In the genomic region with DNA sequence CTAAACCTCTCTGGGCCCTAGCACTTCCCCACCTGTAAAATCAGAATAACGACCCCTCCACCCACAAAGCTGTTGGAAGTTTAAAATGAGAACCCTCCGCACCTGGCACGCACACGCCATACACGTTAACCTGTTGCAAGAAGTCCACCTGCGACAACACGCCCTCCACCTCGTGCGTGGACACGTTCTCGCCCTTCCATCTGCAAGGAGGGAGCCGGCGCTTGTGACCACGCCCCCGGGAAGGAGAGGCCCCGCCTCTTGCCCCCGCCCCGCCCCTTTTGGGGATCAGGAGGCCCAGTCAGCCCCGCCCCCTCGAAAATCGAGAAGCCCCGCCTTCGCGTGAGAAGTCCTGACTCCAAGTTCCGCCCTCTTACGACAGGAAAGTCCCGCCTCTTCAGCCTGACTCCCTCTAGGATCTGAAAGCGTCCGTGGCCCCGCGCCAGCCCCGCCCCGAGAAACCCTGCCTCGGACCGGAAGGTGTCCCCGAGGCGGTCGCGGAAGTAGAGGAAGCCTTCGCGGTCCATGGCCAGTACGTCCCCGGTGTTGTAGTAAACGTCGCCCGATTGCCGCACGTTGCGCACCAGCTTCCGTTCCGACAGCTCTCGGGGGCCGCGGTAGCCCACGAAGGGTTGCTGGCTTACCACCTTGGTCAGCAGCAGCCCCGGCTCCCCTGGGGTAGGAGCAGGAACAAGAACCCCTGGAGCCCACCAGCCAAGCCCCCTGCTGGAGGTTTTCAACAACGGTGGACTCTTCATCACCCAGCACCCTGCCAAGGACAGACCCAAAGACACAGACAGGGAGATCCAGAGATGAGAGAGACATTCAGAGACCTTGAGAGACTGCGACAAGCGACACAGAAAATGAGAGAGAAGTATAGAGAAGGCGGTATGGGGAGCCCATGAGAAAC, we compare ENCODE assay signal across 8 cellular contexts. TPM values are rescaled to one million over a fixed set of nuclear protein-coding genes. Genes with fewer than 3 reads are reported as not detected.
DNase-seq lines count a peak whose midpoint lies in the region; ATAC-seq and TF ChIP-seq lines count a peak whose summit lies in the region.

No MANE protein-coding gene starts in this region.

- no peak overlapping the region for H3K56ac ChIP-seq in H9 (ENCODE audit: insufficient read length, low read depth, low read length)

- H2AFZ ChIP-seq in H9 (ENCODE audit: low read length) = peak overlapping the region; percentile 54
- H2AFZ ChIP-seq in neural progenitor cell (replicated peaks) = peak overlapping the region; percentile 88

- H4K91ac ChIP-seq in H9 (ENCODE audit: insufficient read length, low read depth, low read length) = no peak overlapping the region

- no CpG with 5 or more reads among the region's 60 CpGs for WGBS in H9 (ENCODE audit: extremely low coverage, insufficient read length, low lambda C conversion rate)

- H4K20me1 ChIP-seq in H9 (ENCODE audit: control insufficient read depth, insufficient read depth, insufficient read length) (no peaks in the 10 kb centered on the region), neural progenitor cell (ENCODE audit: low read depth) (no peaks in the 10 kb centered on the region)

- no peak overlapping the region for H4K8ac ChIP-seq in H9 (replicated peaks; ENCODE audit: insufficient read length, low read depth, low read length)

- H3K23ac ChIP-seq in H9 (ENCODE audit: insufficient read length, low read depth, low read length) = no peak overlapping the region

- peak overlapping the region; percentile 86 to 99 for H3K4me3 Mint-ChIP-seq in H9
- H3K4me3 Mint-ChIP-seq in neural progenitor cell = peak overlapping the region; percentile 84

- no peak overlapping the region for H2BK15ac ChIP-seq in H9 (ENCODE audit: low read depth, low read length)

- H3K9me3 Mint-ChIP-seq in H9 (peaks cover 0 to 3% of the 10 kb centered on the region in 2 experiments; a peak in 1 of 5 replicates), neural progenitor cell (peaks cover 6% of the 10 kb centered on the region)

- TF ChIP-seq CTCF in H9 (conservative IDR thresholded peaks at IDR 0.05) (peak; percentile 49), foreskin keratinocyte (conservative IDR thresholded peaks at IDR 0.05) (peak; percentile 39), neural progenitor cell (IDR thresholded peaks at IDR 0.05) (peak; percentile 50)

- H3K4me3 ChIP-seq in MG63 = peak overlapping the region; percentile 60
- peak overlapping the region; percentile 68 for H3K4me3 ChIP-seq in neural progenitor cell
- H3K4me3 ChIP-seq in stomach smooth muscle (ENCODE audit: low read length in 2 of 2) = peak overlapping the region; percentile 84 to 92

- H3K27ac ChIP-seq in H9 (ENCODE audit: insufficient read length, low read depth, low read length) = peak overlapping the region; percentile 31
- H3K27ac ChIP-seq in foreskin keratinocyte = peak overlapping the region; percentile 29
- H3K27ac ChIP-seq in neural progenitor cell = peak overlapping the region; percentile 60
- H3K27ac ChIP-seq in stomach smooth muscle (ENCODE audit: low read length) = peak overlapping the region; percentile 76

- H3K36me3 Mint-ChIP-seq in H9 (ENCODE audit: insufficient read depth in 1 of 3, low read depth in 3 of 3) (no peaks in the 10 kb centered on the region; a peak in 1 of 7 replicates), neural progenitor cell (no peaks in the 10 kb centered on the region)

- H3K4ac ChIP-seq in H9 (ENCODE audit: low read depth, low read length) = no peak overlapping the region

- peak overlapping the region; percentile 99 for H3K4me2 ChIP-seq in H9 (ENCODE audit: insufficient read depth, insufficient read length, low read length)
- H3K4me2 ChIP-seq in neural progenitor cell = peak overlapping the region; percentile 98

- no peaks in the 10 kb centered on the region for H3K27me3 ChIP-seq in H9 (ENCODE audit: insufficient read depth, low read length)
- H3K27me3 ChIP-seq in MG63 = no peaks in the 10 kb centered on the region
- H3K27me3 ChIP-seq in foreskin keratinocyte = no peaks in the 10 kb centered on the region
- H3K27me3 ChIP-seq in neural progenitor cell = no peaks in the 10 kb centered on the region
- no peaks in the 10 kb centered on the region for H3K27me3 ChIP-seq in stomach smooth muscle (ENCODE audit: control insufficient read depth in 1 of 2, insufficient read depth in 2 of 2, low read length in 2 of 2)

- H3K4me1 ChIP-seq in H9 (ENCODE audit: insufficient read depth, low read length) (peaks cover 6% of the 10 kb centered on the region; the same call in 1 of the 2 replicates), foreskin keratinocyte (no peaks in the 10 kb centered on the region), neural progenitor cell (peaks cover 4% of the 10 kb centered on the region), stomach smooth muscle (ENCODE audit: control insufficient read depth, insufficient read depth, low read length) (peaks cover 23% of the 10 kb centered on the region)

- no peak overlapping the region for H2BK5ac ChIP-seq in H9 (ENCODE audit: insufficient read length, low read length)

- H3K27me3 Mint-ChIP-seq in H9 (ENCODE audit: low read depth) (peaks cover 4% of the 10 kb centered on the region), neural progenitor cell (ENCODE audit: insufficient read depth, low read depth) (peaks cover 7% of the 10 kb centered on the region)

- peak overlapping the region; percentile 1 to 78 (median 77); a peak in 6 of 7 replicates for H3K27ac Mint-ChIP-seq in H9
- peak overlapping the region; percentile 1 for H3K27ac Mint-ChIP-seq in neural progenitor cell

- H3F3A ChIP-seq in neural progenitor cell (ENCODE audit: low read depth) = peaks cover 6% of the 10 kb centered on the region

- H3K9me3 ChIP-seq in H9 (ENCODE audit: control insufficient read depth, low read depth, low read length) (no peaks in the 10 kb centered on the region), MG63 (no peaks in the 10 kb centered on the region), neural progenitor cell (ENCODE audit: low read depth) (no peaks in the 10 kb centered on the region), stomach smooth muscle (ENCODE audit: control insufficient read depth in 2 of 2, low read length in 2 of 2) (no peaks in the 10 kb centered on the region)

- peaks cover 9 to 12% of the 10 kb centered on the region in 2 experiments for H3K4me1 Mint-ChIP-seq in H9
- H3K4me1 Mint-ChIP-seq in neural progenitor cell = peaks cover 11% of the 10 kb centered on the region

- H2BK20ac ChIP-seq in H9 (ENCODE audit: low read depth, low read length, poor library complexity, severe bottlenecking) = no peak overlapping the region

- peak overlapping the region; percentile 83 for H3K9ac ChIP-seq in H9 (ENCODE audit: extremely low read depth, insufficient read length, low read length)
- H3K9ac ChIP-seq in neural progenitor cell = peak overlapping the region; percentile 65
- peak overlapping the region; percentile 85 to 87 for H3K9ac ChIP-seq in stomach smooth muscle (ENCODE audit: low read length in 2 of 2)

- ATAC-seq in foreskin keratinocyte = peak; percentile 96

- no peak overlapping the region for H2BK120ac ChIP-seq in H9 (ENCODE audit: low read depth, low read length, poor library complexity, severe bottlenecking)

- H3K36me3 ChIP-seq in MG63 (no peaks in the 10 kb centered on the region), neural progenitor cell (no peaks in the 10 kb centered on the region), stomach smooth muscle (ENCODE audit: control insufficient read depth in 2 of 2, insufficient read depth in 2 of 2, low read length in 2 of 2) (no peaks in the 10 kb centered on the region)

- no peaks in the 10 kb centered on the region for H3K79me1 ChIP-seq in H9 (ENCODE audit: insufficient read depth, low read depth, low read length, poor library complexity, severe bottlenecking)

- H3K79me2 ChIP-seq in H9 (ENCODE audit: insufficient read depth, low read length) (no peaks in the 10 kb centered on the region), neural progenitor cell (ENCODE audit: low read depth) (peaks cover 6% of the 10 kb centered on the region)

- no peak overlapping the region for H4K5ac ChIP-seq in H9 (ENCODE audit: insufficient read length, low read depth, low read length)

- no peak overlapping the region for H3K18ac ChIP-seq in H9 (ENCODE audit: insufficient read length, low read depth, low read length)

- H3T11ph ChIP-seq in H9 (ENCODE audit: low read length) = no peak overlapping the region

- peaks cover 14% of the 10 kb centered on the region for H3K23me2 ChIP-seq in H9 (ENCODE audit: insufficient read length, low read depth, low read length, poor library complexity, severe bottlenecking)

- H2AK5ac ChIP-seq in H9 (ENCODE audit: insufficient read length, low read length) = no peak overlapping the region

- DNase-seq in GDM1 (lab: John Stamatoyannopoulos, UW) = peak; percentile 97
- peak; percentile 100 for DNase-seq in H9
- peak; percentile 100 for DNase-seq in MG63
- DNase-seq in SHP77 (lab: John Stamatoyannopoulos, UW) = peak; percentile 99
- peak; percentile 93 for DNase-seq in activated gamma-delta T cell treated with anti-CD3 and anti-CD28 coated beads, Interleukin-2, amount 50 U/mL, for 16 hours (ENCODE audit: low read depth)
- DNase-seq in foreskin keratinocyte = peak; percentile 95 to 96
- peak; percentile 100 for DNase-seq in neural progenitor cell (ENCODE audit: low spot score)

- H2BK12ac ChIP-seq in H9 (ENCODE audit: insufficient read length, low read depth, low read length) = no peak overlapping the region

- peak overlapping the region; percentile 34; the same call in 1 of the 2 replicates for H3K14ac ChIP-seq in H9 (ENCODE audit: insufficient read depth, low read length)

RNA-seq across cellular contexts. Expression of a gene that starts 12.5 kb away (rescaled TPM):
- total RNA-seq in H9 (2021) (16.7 and 17.1 TPM in 2 replicates), foreskin keratinocyte (17.7 and 19.0 TPM in 2 replicates), neural progenitor cell (ENCODE audit: low replicate concordance) (11.2 and 17.1 TPM in 2 replicates)
- total RNA-seq in MG63 (2014; rRNA removed; shearing (Covaris generic); ENCODE audit: low replicate concordance) = 5.5 and 13.0 TPM in 2 replicates
- polyA plus RNA-seq in foreskin keratinocyte = 24.0 and 28.0 TPM in 2 replicates

RNA-seq across cellular contexts. Expression of a gene that starts 20.3 kb away (rescaled TPM):
- total RNA-seq in H9 (2021) (18.7 and 18.8 TPM in 2 replicates), foreskin keratinocyte (10.0 and 11.0 TPM in 2 replicates), neural progenitor cell (ENCODE audit: low replicate concordance) (2.2 and 12.8 TPM in 2 replicates)
- total RNA-seq in MG63 (2014; rRNA removed; shearing (Covaris generic); ENCODE audit: low replicate concordance) = 8.3 and 24.7 TPM in 2 replicates
- polyA plus RNA-seq in foreskin keratinocyte = 14.7 and 16.5 TPM in 2 replicates

RNA-seq across cellular contexts. Expression of a gene that starts 23.1 kb away (rescaled TPM):
- total RNA-seq in H9 (2021) = 7.6 and 8.4 TPM in 2 replicates
- total RNA-seq in MG63 (2014; rRNA removed; shearing (Covaris generic); ENCODE audit: low replicate concordance) = 18.4 and 23.5 TPM in 2 replicates
- 5.1 and 5.7 TPM in 2 replicates for total RNA-seq in foreskin keratinocyte
- 4.9 and 5.6 TPM in 2 replicates for polyA plus RNA-seq in foreskin keratinocyte
- 4.4 and 13.2 TPM in 2 replicates for total RNA-seq in neural progenitor cell (ENCODE audit: low replicate concordance)

RNA-seq across cellular contexts. Expression of a gene that starts 32.4 kb away (rescaled TPM):
- total RNA-seq in H9 (2021) (12.7 and 14.8 TPM in 2 replicates), foreskin keratinocyte (8.7 and 9.3 TPM in 2 replicates), neural progenitor cell (ENCODE audit: low replicate concordance) (4.2 and 14.8 TPM in 2 replicates)
- 15.2 and 16.0 TPM in 2 replicates for total RNA-seq in MG63 (2014; rRNA removed; shearing (Covaris generic); ENCODE audit: low replicate concordance)
- 4.8 and 5.2 TPM in 2 replicates for polyA plus RNA-seq in foreskin keratinocyte

RNA-seq across cellular contexts. Expression of a gene that starts 44.6 kb away (rescaled TPM):
- 1,058 and 1,084 TPM in 2 replicates for total RNA-seq in H9 (2021)
- 352 and 641 TPM in 2 replicates for total RNA-seq in MG63 (2014; rRNA removed; shearing (Covaris generic); ENCODE audit: low replicate concordance)
- total RNA-seq in foreskin keratinocyte = 563 and 590 TPM in 2 replicates
- polyA plus RNA-seq in foreskin keratinocyte = 522 and 587 TPM in 2 replicates
- total RNA-seq in neural progenitor cell (ENCODE audit: low replicate concordance) = 390 and 678 TPM in 2 replicates

Comparison
In these comparisons a context has a peak if more than half of its experiments do, and no peak if none do; other contexts are left out.
1. Peak in every context shown above with its lines: DNase-seq, ATAC-seq, H3K4me3 ChIP-seq and H3K27ac ChIP-seq.